Comparison of ENCODE assay signal across 26 cellular contexts in genomic region chr7:159108491-159108890, GRCh38. TPM values are rescaled to one million over a fixed set of nuclear protein-coding genes. Genes with fewer than 3 reads are reported as not detected.
DNase-seq lines count a peak whose midpoint lies in the region; ATAC-seq and TF ChIP-seq lines count a peak whose summit lies in the region.
"Had no signal": no experiment of that assay in that cellular context is flagged by ENCODE, and none has a peak within 500 bp of the region (broad histone marks: within the 10 kb centered on the region; RNA-seq: fewer than 3 reads in every experiment).

No MANE protein-coding gene starts in this region.

- H3K27ac Mint-ChIP-seq in activated CD8-positive, alpha-beta T cell treated with anti-CD3 and anti-CD28 coated beads, Interleukin-2, amount 10 ng/mL, durations not matched to agents 7 days and 5 days = no peak overlapping the region
- no peak overlapping the region for H3K27ac Mint-ChIP-seq in neural progenitor cell
- H3K27ac Mint-ChIP-seq: CD4-positive, alpha-beta memory T cell; HFFc6 had no signal

- H3K4me1 ChIP-seq in right atrium auricular region (peaks cover 0 to 34% of the 10 kb centered on the region in 2 donors), ascending aorta (peaks cover 10 to 28% of the 10 kb centered on the region in 2 donors), vagina (peaks cover 6% of the 10 kb centered on the region), neural progenitor cell (peaks cover 31% of the 10 kb centered on the region)

- H3K27ac ChIP-seq in right atrium auricular region (peak overlapping the region in 1 of 2 donors; percentile 31), ascending aorta (peak overlapping the region; percentile 69 to 76), vagina (peak overlapping the region; percentile 5), neural progenitor cell (no peak overlapping the region)
- H3K27ac ChIP-seq: BLaER1, KMS-11 had no signal

- no peaks in the 10 kb centered on the region for H3K9me3 Mint-ChIP-seq in activated CD8-positive, alpha-beta T cell treated with anti-CD3 and anti-CD28 coated beads, Interleukin-2, amount 10 ng/mL, durations not matched to agents 7 days and 5 days (ENCODE audit: insufficient read depth)
- H3K9me3 Mint-ChIP-seq in neural progenitor cell = no peaks in the 10 kb centered on the region

- no peak for TF ChIP-seq POLR2A in vagina (IDR thresholded peaks at IDR 0.05)

- no peaks in the 10 kb centered on the region for H3K27me3 ChIP-seq in right atrium auricular region
- no peaks in the 10 kb centered on the region for H3K27me3 ChIP-seq in ascending aorta
- H3K27me3 ChIP-seq in vagina = no peaks in the 10 kb centered on the region
- no peaks in the 10 kb centered on the region for H3K27me3 ChIP-seq in neural progenitor cell
- H3K27me3 ChIP-seq: BLaER1 had no signal

- peaks cover 3% of the 10 kb centered on the region for H3F3A ChIP-seq in neural progenitor cell (ENCODE audit: low read depth)

- no peaks in the 10 kb centered on the region for H3K79me2 ChIP-seq in neural progenitor cell (ENCODE audit: low read depth)

- DNase-seq in Right ventricle myocardium superior = peak; percentile 27
- DNase-seq in right atrium auricular region (ENCODE audit: low spot score) = no peak
- no peak for DNase-seq in ascending aorta (ENCODE audit: low spot score in 2 of 2)
- peak; percentile 19 for DNase-seq in posterior vena cava (ENCODE audit: low spot score)
- DNase-seq in vagina (ENCODE audit: extremely low spot score in 2 of 2) = no peak
- DNase-seq in activated CD8-positive, alpha-beta T cell treated with anti-CD3 and anti-CD28 coated beads, Interleukin-2, amount 10 ng/mL, durations not matched to agents 7 days and 5 days = no peak
- no peak for DNase-seq in neural progenitor cell (ENCODE audit: low spot score)
- DNase-seq: Calu3; CD4-positive, alpha-beta memory T cell; DMS79 treated with DMSO at 0.1 percent for 48 hours; H7; HFFc6; NCI-H1417; NCI-H187; NCI-H226; NCI-H524; NCI-H82; OCI-M1; SHP77 treated with DMSO at 0.1 percent for 48 hours had no signal

- ATAC-seq in Right ventricle myocardium superior (ENCODE audit: poor library complexity) (no peak), HG02884 (IDR thresholded peaks at IDR 0.05; ENCODE audit: unreplicated experiment) (no peak)
- ATAC-seq in activated CD8-positive, alpha-beta T cell treated with anti-CD3 and anti-CD28 coated beads, Interleukin-2, amount 10 ng/mL, durations not matched to agents 7 days and 5 days = no peak

- no peak overlapping the region for H3K4me2 ChIP-seq in neural progenitor cell
- H3K4me2 ChIP-seq: BLaER1, KMS-11 had no signal

- H3K4me3 Mint-ChIP-seq in activated CD8-positive, alpha-beta T cell treated with anti-CD3 and anti-CD28 coated beads, Interleukin-2, amount 10 ng/mL, durations not matched to agents 7 days and 5 days = no peak overlapping the region
- H3K4me3 Mint-ChIP-seq in neural progenitor cell = no peak overlapping the region
- H3K4me3 Mint-ChIP-seq: CD4-positive, alpha-beta memory T cell; HFFc6 had no signal

- POLR2A ChIA-PET in activated CD8-positive, alpha-beta T cell treated with anti-CD3 and anti-CD28 coated beads, Interleukin-2, amount 10 ng/mL, durations not matched to agents 7 days and 5 days (lab: Charles Lee) = no interaction called here

- CTCF ChIA-PET in activated CD8-positive, alpha-beta T cell treated with anti-CD3 and anti-CD28 coated beads, Interleukin-2, amount 10 ng/mL, durations not matched to agents 7 days and 5 days (lab: Charles Lee) = no interaction called here

- no peak for TF ChIP-seq CTCF in right atrium auricular region (IDR thresholded peaks at IDR 0.05)
- no peak for TF ChIP-seq CTCF in ascending aorta (IDR thresholded peaks at IDR 0.05)
- TF ChIP-seq CTCF in vagina (IDR thresholded peaks at IDR 0.05) = no peak
- no peak for TF ChIP-seq CTCF in neural progenitor cell (IDR thresholded peaks at IDR 0.05)

- H2AFZ ChIP-seq in neural progenitor cell (replicated peaks) = no peak overlapping the region

- no peak overlapping the region for H3K9ac ChIP-seq in neural progenitor cell
- H3K9ac ChIP-seq: BLaER1, KMS-11 had no signal

- no peak overlapping the region for H3K4me3 ChIP-seq in right atrium auricular region
- no peak overlapping the region for H3K4me3 ChIP-seq in ascending aorta
- no peak overlapping the region for H3K4me3 ChIP-seq in vagina
- H3K4me3 ChIP-seq in neural progenitor cell = no peak overlapping the region
- H3K4me3 ChIP-seq: BLaER1 had no signal

- H3K36me3 Mint-ChIP-seq in activated CD8-positive, alpha-beta T cell treated with anti-CD3 and anti-CD28 coated beads, Interleukin-2, amount 10 ng/mL, durations not matched to agents 7 days and 5 days (ENCODE audit: low read depth) = no peaks in the 10 kb centered on the region
- no peaks in the 10 kb centered on the region for H3K36me3 Mint-ChIP-seq in neural progenitor cell
- H3K36me3 Mint-ChIP-seq: CD4-positive, alpha-beta memory T cell had no signal

- H3K4me1 Mint-ChIP-seq in activated CD8-positive, alpha-beta T cell treated with anti-CD3 and anti-CD28 coated beads, Interleukin-2, amount 10 ng/mL, durations not matched to agents 7 days and 5 days (ENCODE audit: low read depth) = peaks cover 5% of the 10 kb centered on the region
- H3K4me1 Mint-ChIP-seq in neural progenitor cell = peaks cover 30% of the 10 kb centered on the region

- H4K20me1 ChIP-seq in neural progenitor cell (ENCODE audit: low read depth) = no peaks in the 10 kb centered on the region
- H4K20me1 ChIP-seq: BLaER1 had no signal

- H3K9me3 ChIP-seq in right atrium auricular region (no peaks in the 10 kb centered on the region), ascending aorta (no peaks in the 10 kb centered on the region), vagina (no peaks in the 10 kb centered on the region), neural progenitor cell (ENCODE audit: low read depth) (no peaks in the 10 kb centered on the region)
- H3K9me3 ChIP-seq: BLaER1 had no signal

- peaks cover 14% of the 10 kb centered on the region for H3K27me3 Mint-ChIP-seq in activated CD8-positive, alpha-beta T cell treated with anti-CD3 and anti-CD28 coated beads, Interleukin-2, amount 10 ng/mL, durations not matched to agents 7 days and 5 days (ENCODE audit: low read depth)
- H3K27me3 Mint-ChIP-seq in neural progenitor cell (ENCODE audit: insufficient read depth, low read depth) = peaks cover 8% of the 10 kb centered on the region

- intact Hi-C loops in Right ventricle myocardium superior (cut with DNase I) = no loop called here
- intact Hi-C loops in ascending aorta (cut with DNase I) = loop anchor here (10.0 kb wide), 1 partner anchor 244 kb away; no protein-coding TSS in a partner anchor
- intact Hi-C loops in posterior vena cava (cut with DNase I) = no loop called here
- intact Hi-C loops in vagina (cut with DNase I) = no loop called here

- H3K36me3 ChIP-seq in right atrium auricular region (no peaks in the 10 kb centered on the region), ascending aorta (no peaks in the 10 kb centered on the region), vagina (no peaks in the 10 kb centered on the region), neural progenitor cell (no peaks in the 10 kb centered on the region)
- H3K36me3 ChIP-seq: BLaER1 had no signal

RNA-seq across cellular contexts. Expression of gene VIPR2, which starts 36.2 kb away (rescaled TPM):
- total RNA-seq in Right ventricle myocardium superior (15.2 TPM), right atrium auricular region (10 to 100 TPM in 1 of 2 donors, 1 to 10 TPM in 1; 3.8 to 13.4 TPM), ascending aorta (17.8 TPM), posterior vena cava (1 to 10 TPM; 5.0 to 7.6 TPM), vagina (11.3 TPM), neural progenitor cell (ENCODE audit: low replicate concordance) (0.92 and 3.1 TPM in 2 replicates)
- total RNA-seq in activated CD8-positive, alpha-beta T cell treated with anti-CD3 and anti-CD28 coated beads, Interleukin-2, amount 10 ng/mL, durations not matched to agents 7 days and 5 days = not detected
- total RNA-seq: A172, Calu3, G401, HFFc6, HT-29, M059J had no signal

Comparison
In these comparisons a context has a peak if more than half of its experiments do, and no peak if none do; other contexts are left out.
1. DNase-seq: peak in Right ventricle myocardium superior (single experiment) and posterior vena cava (single experiment); none in right atrium auricular region (single experiment), ascending aorta (0 of 2), vagina (0 of 2), activated CD8-positive, alpha-beta T cell treated with anti-CD3 and anti-CD28 coated beads, Interleukin-2, amount 10 ng/mL, durations not matched to agents 7 days and 5 days (single experiment) and neural progenitor cell (single experiment).